Comparison of ENCODE assay signal across 8 cellular contexts in genomic region chr12:14239935-14240872, GRCh38.
DNase-seq lines count a peak whose midpoint lies in the region; ATAC-seq and TF ChIP-seq lines count a peak whose summit lies in the region.

No MANE protein-coding gene starts in this region.

- no peaks in the 10 kb centered on the region for H3K27me3 Mint-ChIP-seq in stimulated activated naive B cell treated with anti-CD40 and anti-IgM and Interleukin-4, amounts not matched to agents 10 μg/mL and 1 μg/mL and 100 μg/mL, for 72 hours

- H3K4me3 Mint-ChIP-seq in stimulated activated naive B cell treated with anti-CD40 and anti-IgM and Interleukin-4, amounts not matched to agents 10 μg/mL and 1 μg/mL and 100 μg/mL, for 72 hours: peak overlapping the region; percentile 77 to 80

- no peak for DNase-seq in AG10803 (ENCODE audit: low read depth)
- peak; percentile 65 to 74 for DNase-seq in SJCRH30
- no peak for DNase-seq in heart left ventricle
- peak; percentile 59 for DNase-seq in stimulated activated naive B cell treated with anti-CD40 and anti-IgM and Interleukin-4, amounts not matched to agents 10 μg/mL and 1 μg/mL and 100 μg/mL, for 72 hours
- DNase-seq in HuH-7 (ENCODE audit: low spot score): no peak
- no peak for DNase-seq in ecto neural progenitor cell (ENCODE audit: low spot score)

- intact Hi-C loops in heart left ventricle (cut with DNase I): loop anchor here (2.0 to 10.0 kb wide), 15 partner anchors 127 to 752 kb away; partner anchors contain the start of gene ATF7IP (in 3 of the 10)

- no peaks in the 10 kb centered on the region for H3K27me3 ChIP-seq in SJCRH30
- no peaks in the 10 kb centered on the region for H3K27me3 ChIP-seq in heart left ventricle

- H3K27ac ChIP-seq in SJCRH30: peak overlapping the region; percentile 94
- H3K27ac ChIP-seq in heart left ventricle: peak overlapping the region in 4 of 12 donors; percentile 42 to 62 (median 50)

- WGBS in heart left ventricle, 4 donors: 61 to 66% (median 62%) methylated on average over 11 of the region's 11 CpGs

- peaks cover 5 to 7% of the 10 kb centered on the region in 2 donors for H3K9me3 Mint-ChIP-seq in stimulated activated naive B cell treated with anti-CD40 and anti-IgM and Interleukin-4, amounts not matched to agents 10 μg/mL and 1 μg/mL and 100 μg/mL, for 72 hours

- H3K9me3 ChIP-seq in SJCRH30 (replicated peaks) (no peaks in the 10 kb centered on the region), heart left ventricle (peaks cover 0 to 31% (median 18%) of the 10 kb centered on the region in 12 donors)

- H3K27ac Mint-ChIP-seq in stimulated activated naive B cell treated with anti-CD40 and anti-IgM and Interleukin-4, amounts not matched to agents 10 μg/mL and 1 μg/mL and 100 μg/mL, for 72 hours: peak overlapping the region; percentile 97

- ATAC-seq in GM19035 (IDR thresholded peaks at IDR 0.05; ENCODE audit: unreplicated experiment): peak; percentile 41
- peak; percentile 49 for ATAC-seq in HG03159 (IDR thresholded peaks at IDR 0.05; ENCODE audit: unreplicated experiment)
- peak in 2 of 4 donors; percentile 23 to 38 for ATAC-seq in heart left ventricle
- peak; percentile 72 to 76 for ATAC-seq in stimulated activated naive B cell treated with anti-CD40 and anti-IgM and Interleukin-4, amounts not matched to agents 10 μg/mL and 1 μg/mL and 100 μg/mL, for 72 hours (replicated peaks)

- H3K4me1 ChIP-seq in SJCRH30: peaks cover 3% of the 10 kb centered on the region; the same call in 1 of the 2 replicates
- peaks cover 0 to 20% (median 0%) of the 10 kb centered on the region in 12 donors for H3K4me1 ChIP-seq in heart left ventricle

- peaks cover 27 to 50% of the 10 kb centered on the region in 2 donors for H3K4me1 Mint-ChIP-seq in stimulated activated naive B cell treated with anti-CD40 and anti-IgM and Interleukin-4, amounts not matched to agents 10 μg/mL and 1 μg/mL and 100 μg/mL, for 72 hours

- TF ChIP-seq CTCF in AG10803 (conservative IDR thresholded peaks at IDR 0.05; ENCODE audit: low read length) (no peak), heart left ventricle (IDR thresholded peaks at IDR 0.05) (no peak)

- no peak for TF ChIP-seq POLR2A in heart left ventricle (IDR thresholded peaks at IDR 0.05)

- H3K36me3 ChIP-seq in SJCRH30 (no peaks in the 10 kb centered on the region), heart left ventricle (no peaks in the 10 kb centered on the region)

- peaks cover 7 to 10% of the 10 kb centered on the region in 2 donors for H3K36me3 Mint-ChIP-seq in stimulated activated naive B cell treated with anti-CD40 and anti-IgM and Interleukin-4, amounts not matched to agents 10 μg/mL and 1 μg/mL and 100 μg/mL, for 72 hours

- H3K4me3 ChIP-seq in AG10803 (ENCODE audit: low read length): peak overlapping the region; percentile 5; the same call in 1 of the 2 replicates
- H3K4me3 ChIP-seq in SJCRH30: peak overlapping the region; percentile 59
- H3K4me3 ChIP-seq in heart left ventricle: peak overlapping the region in 8 of 12 donors; percentile 6 to 43 (median 12)

Comparison
In these comparisons a context has a peak if more than half of its experiments do, and no peak if none do; other contexts are left out.
1. DNase-seq: peak in SJCRH30 (2 of 2) and stimulated activated naive B cell treated with anti-CD40 and anti-IgM and Interleukin-4, amounts not matched to agents 10 μg/mL and 1 μg/mL and 100 μg/mL, for 72 hours (single experiment); none in AG10803 (single experiment), heart left ventricle (0 of 5), HuH-7 (single experiment) and ecto neural progenitor cell (single experiment).
2. H3K4me3 ChIP-seq: peak in every context shown above with its lines; median percentile 59 in SJCRH30; 12 in heart left ventricle; 5 in AG10803.